Comparison of ENCODE assay signal across 1 cellular context in genomic region chr1:12477936-12478611, GRCh38.
TF ChIP-seq lines count a peak whose summit lies in the region.

No MANE protein-coding gene starts in this region.

TF ChIP-seq in A549, 52 proteins besides CTCF, POLR2A, EP300 and RAD21 (continued from another document):
- TF ChIP-seq PBX3 (IDR thresholded peaks at IDR 0.05) (peak; percentile 15; the same call in 1 of the 2 replicates), HEYL (CRISPR knock-in tag; IDR thresholded peaks at IDR 0.05) (no peak), HOXB13 (CRISPR knock-in tag; IDR thresholded peaks at IDR 0.05; ENCODE audit: low read depth) (peak; percentile 73), RFX5 (IDR thresholded peaks at IDR 0.05) (no peak), MAX (IDR thresholded peaks at IDR 0.05) (peak; percentile 91), REST (IDR thresholded peaks at IDR 0.05) (no peak), CBX2 (IDR thresholded peaks at IDR 0.05; ENCODE audit: borderline replicate concordance, low read depth) (no peak), JUNB (IDR thresholded peaks at IDR 0.05) (peak; percentile 64), PHF8 (IDR thresholded peaks at IDR 0.05; ENCODE audit: borderline replicate concordance, low read depth) (no peak), CHD4 (IDR thresholded peaks at IDR 0.05; ENCODE audit: borderline replicate concordance) (no peak), ESRRA (IDR thresholded peaks at IDR 0.05; ENCODE audit: borderline replicate concordance, low read length) (peak; percentile 73; the same call in 1 of the 2 replicates), ZFP36 (IDR thresholded peaks at IDR 0.05; ENCODE audit: borderline replicate concordance, partially characterized antibody) (no peak), SREBF2 (IDR thresholded peaks at IDR 0.05) (no peak), ELK1 (IDR thresholded peaks at IDR 0.05; ENCODE audit: low read depth, low read length) (no peak), MAZ (IDR thresholded peaks at IDR 0.05; ENCODE audit: borderline replicate concordance, low read depth, low read length) (no peak), TP53 (CRISPR knock-in tag; IDR thresholded peaks at IDR 0.05) (no peak), SMC3 (IDR thresholded peaks at IDR 0.05) (peak; percentile 58), HOXB5 (CRISPR knock-in tag; IDR thresholded peaks at IDR 0.05) (no peak), GATA3 (IDR thresholded peaks at IDR 0.05; ENCODE audit: borderline replicate concordance) (peak; percentile 98), FOSB (CRISPR knock-in tag; IDR thresholded peaks at IDR 0.05) (no peak), ZC3H11A (IDR thresholded peaks at IDR 0.05) (no peak), USF2 (IDR thresholded peaks at IDR 0.05) (no peak), RNF2 (IDR thresholded peaks at IDR 0.05; ENCODE audit: borderline replicate concordance, low read depth) (no peak), JUN (IDR thresholded peaks at IDR 0.05) (peak; percentile 85 to 95), HDAC2 (IDR thresholded peaks at IDR 0.05) (no peak), CEBPB (IDR thresholded peaks at IDR 0.05) (peak in 1 of 2 experiments; percentile 76; a peak in 1 of 4 replicates), NFE2L2 (conservative IDR thresholded peaks at IDR 0.05; ENCODE audit: low read length) (no peak)
